14 cellular contexts compared by ENCODE assay signal in genomic region chr4:98653890-98654867, GRCh38. TPM values are rescaled to one million over a fixed set of nuclear protein-coding genes. Genes with fewer than 3 reads are reported as not detected.
DNase-seq lines count a peak whose midpoint lies in the region; ATAC-seq and TF ChIP-seq lines count a peak whose summit lies in the region.
"Had no signal": no experiment of that assay in that cellular context is flagged by ENCODE, and none has a peak within 500 bp of the region (broad histone marks: within the 10 kb centered on the region; RNA-seq: fewer than 3 reads in every experiment).

No MANE protein-coding gene starts in this region.

- no peaks in the 10 kb centered on the region for H3K27me3 ChIP-seq in tibial nerve

- DNase-seq in HT-29 (ENCODE audit: low spot score) (peak; percentile 54), astrocyte of the cerebellum (ENCODE audit: low read depth) (peak; percentile 87), foreskin melanocyte (peak; percentile 34), tibial nerve (ENCODE audit: low spot score in 2 of 2) (no peak), NOMO-1 (lab: John Stamatoyannopoulos, UW; ENCODE audit: unreplicated experiment in 2 of 2) (no peak), HPDE6-E6E7 (ENCODE audit: extremely low spot score) (no peak)
- no peak for DNase-seq in activated CD4-positive, alpha-beta T cell treated with anti-CD3 and anti-CD28 coated beads for 4 hours
- DNase-seq: activated naive CD8-positive, alpha-beta T cell treated with anti-CD3 and anti-CD28 coated beads for 36 hours; hypothalamus; naive B cell; NCI-H1105; trophoblast cell had no signal

- no peaks in the 10 kb centered on the region for H3K9me3 ChIP-seq in tibial nerve

- H3K4me1 ChIP-seq in tibial nerve = peaks cover 0 to 46% (median 11%) of the 10 kb centered on the region in 4 donors

- WGBS in tibial nerve, 2 donors = 40 to 48% methylated on average over 5 of the region's 5 CpGs

- in situ Hi-C loops in astrocyte of the cerebellum (cut with HindIII; ENCODE audit: low sequenced_read_pairs) = no loop called here

- peak overlapping the region in 3 of 4 donors; percentile 34 to 75 (median 46) for H3K27ac ChIP-seq in tibial nerve

- TF ChIP-seq CTCF in astrocyte of the cerebellum (IDR thresholded peaks at IDR 0.05; ENCODE audit: low read depth, low read length, missing control alignments) (no peak), tibial nerve (IDR thresholded peaks at IDR 0.05) (no peak)

- no peak for TF ChIP-seq POLR2A in tibial nerve (IDR thresholded peaks at IDR 0.05)

- TF ChIP-seq EP300 in tibial nerve (IDR thresholded peaks at IDR 0.05) = no peak

- H3K4me3 ChIP-seq in astrocyte of the cerebellum (ENCODE audit: low read depth, low read length) (peak overlapping the region; percentile 13), tibial nerve (no peak overlapping the region)

- ATAC-seq in GM21526 (IDR thresholded peaks at IDR 0.05; ENCODE audit: low FRiP score, unreplicated experiment) = no peak
- ATAC-seq: activated CD4-positive, CD25-positive, alpha-beta regulatory T cell treated with anti-CD3 and anti-CD28 coated beads, Interleukin-2, amount 50 U/mL, for 24 hours had no signal

- H3K36me3 ChIP-seq in tibial nerve = no peaks in the 10 kb centered on the region

RNA-seq across cellular contexts. Expression of gene TSPAN5, which starts 4.2 kb away (rescaled TPM):
- 5.6 and 6.2 TPM in 2 replicates for total RNA-seq in HT-29 (2014; rRNA removed; shearing (Covaris generic))
- 10 to 100 TPM; 15.3 to 30.8 (median 25.6) TPM for total RNA-seq in tibial nerve

Comparison
In these comparisons a context has a peak if more than half of its experiments do, and no peak if none do; other contexts are left out.
1. DNase-seq: peak in HT-29 (single experiment), astrocyte of the cerebellum (single experiment) and foreskin melanocyte (single experiment); none in tibial nerve (0 of 2), NOMO-1 (0 of 2), activated CD4-positive, alpha-beta T cell treated with anti-CD3 and anti-CD28 coated beads for 4 hours (0 of 2) and HPDE6-E6E7 (single experiment).